ENCODE assay signal across 8 cellular contexts in the genomic region with DNA sequence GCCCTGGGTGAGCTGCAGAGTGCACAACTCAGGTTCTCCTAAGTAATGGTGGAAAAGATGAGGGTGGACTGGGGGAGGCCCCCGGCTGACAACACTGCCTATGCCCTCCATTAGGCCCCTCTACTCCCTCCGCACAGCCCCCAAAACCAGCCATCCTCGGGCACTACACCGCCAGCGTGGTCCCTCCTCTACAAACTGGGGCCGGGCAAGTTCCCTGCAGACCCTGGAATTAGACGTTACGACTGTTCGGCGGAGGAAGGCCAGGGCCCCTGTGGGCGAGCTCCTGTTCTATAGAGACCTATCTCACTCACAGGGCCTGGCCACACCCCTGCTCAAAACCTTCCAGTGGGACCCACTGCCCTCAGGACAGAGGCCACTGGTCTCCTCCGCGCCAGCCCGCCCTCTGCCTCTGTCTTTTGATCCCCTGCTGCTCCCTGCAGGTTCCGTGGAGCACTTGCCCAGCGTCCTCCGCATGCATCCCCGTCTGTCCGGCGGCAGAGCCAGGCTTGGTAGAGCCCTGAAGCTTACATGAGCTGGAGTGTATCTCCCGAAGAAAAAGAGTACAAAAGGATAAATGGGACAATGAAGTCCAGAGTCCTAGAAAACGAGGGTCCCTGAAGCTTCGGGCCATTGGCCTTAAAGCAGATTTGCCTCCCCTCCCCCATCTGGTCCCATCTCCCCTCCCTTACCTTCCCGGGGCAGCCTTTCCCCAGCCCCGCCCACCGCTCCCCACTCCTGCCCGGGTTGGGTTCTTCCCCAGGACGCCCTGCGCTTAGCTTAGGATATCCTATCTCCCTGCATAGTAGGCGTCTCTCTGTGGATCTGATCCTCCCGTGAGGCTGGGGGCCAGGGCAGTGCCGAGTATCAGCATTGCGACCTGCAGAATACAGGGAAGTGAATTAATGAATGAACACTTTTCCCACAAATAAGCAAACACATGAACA.
A peak's percentile ranks its signal among the peaks of the same experiment; 100 is the strongest.
DNase-seq lines count a peak whose midpoint lies in the region; ATAC-seq and TF ChIP-seq lines count a peak whose summit lies in the region.

No MANE protein-coding gene starts in this region.

- H3K27ac Mint-ChIP-seq in chondrocyte (ENCODE audit: unreplicated experiment): no peak overlapping the region
- H3K27ac Mint-ChIP-seq in memory B cell: no peak overlapping the region
- peak overlapping the region in 2 of 7 donors; percentile 14 to 46 for H3K27ac Mint-ChIP-seq in CD4-positive, alpha-beta memory T cell

- H3K27me3 Mint-ChIP-seq in chondrocyte (ENCODE audit: low read depth) (peaks cover 40% of the 10 kb centered on the region), memory B cell (peaks cover 21% of the 10 kb centered on the region)
- H3K27me3 Mint-ChIP-seq in CD4-positive, alpha-beta memory T cell: peaks cover 14% of the 10 kb centered on the region in 2 donors

- peaks cover 7% of the 10 kb centered on the region for H3K4me1 Mint-ChIP-seq in chondrocyte (ENCODE audit: low read depth)
- peaks cover 6% of the 10 kb centered on the region for H3K4me1 Mint-ChIP-seq in memory B cell
- peaks cover 4 to 7% (median 7%) of the 10 kb centered on the region in 4 donors for H3K4me1 Mint-ChIP-seq in CD4-positive, alpha-beta memory T cell

- H3K4me3 Mint-ChIP-seq in chondrocyte (ENCODE audit: unreplicated experiment) (peak overlapping the region; percentile 21), memory B cell (no peak overlapping the region)
- no peak overlapping the region for H3K4me3 Mint-ChIP-seq in CD4-positive, alpha-beta memory T cell

- H3K9me3 ChIP-seq in ES-I3 (ENCODE audit: control insufficient read depth, insufficient read depth, low read length): no peaks in the 10 kb centered on the region; the same call in 1 of the 2 replicates
- no peaks in the 10 kb centered on the region for H3K9me3 ChIP-seq in CD4-positive, alpha-beta memory T cell (ENCODE audit: control insufficient read depth in 1 of 2, low read length in 2 of 2)

- no peak for TF ChIP-seq CTCF in chondrocyte (IDR thresholded peaks at IDR 0.05)

- intact Hi-C loops in CD4-positive, alpha-beta memory T cell (cut with micrococcal nuclease): no loop called here
- intact Hi-C loops in posterior vena cava (cut with DNase I): no loop called here

- H3K27ac ChIP-seq in CD4-positive, alpha-beta memory T cell (ENCODE audit: low read depth, low read length): no peak overlapping the region

- peak overlapping the region; percentile 38; the same call in 1 of the 2 replicates for H3K9ac ChIP-seq in ES-I3 (ENCODE audit: low read depth, low read length)

- peaks cover 4% of the 10 kb centered on the region for H3K27me3 ChIP-seq in CD4-positive, alpha-beta memory T cell (ENCODE audit: insufficient read depth, low read length)

- no peak overlapping the region for H3K4me3 ChIP-seq in CD4-positive, alpha-beta memory T cell (ENCODE audit: low read length in 2 of 2)

- H3K4me1 ChIP-seq in ES-I3 (ENCODE audit: insufficient read depth, low read length): no peaks in the 10 kb centered on the region
- peaks cover 5% of the 10 kb centered on the region for H3K4me1 ChIP-seq in CD4-positive, alpha-beta memory T cell (ENCODE audit: insufficient read depth, low read length)

- DNase-seq in chondrocyte (ENCODE audit: low spot score) (no peak), memory B cell (ENCODE audit: low spot score in 2 of 2) (no peak), HUDEP-2 (lab: John Stamatoyannopoulos, UW; ENCODE audit: unreplicated experiment in 76 of 76) (no peak), posterior vena cava (ENCODE audit: low spot score) (no peak)
- no peak for DNase-seq in CD4-positive, alpha-beta memory T cell

- POLR2A ChIA-PET in CD4-positive, alpha-beta memory T cell (lab: Charles Lee; ENCODE audit: partially characterized antibody): no interaction called here

- peak; percentile 14 for ATAC-seq in HG03175 (IDR thresholded peaks at IDR 0.05; ENCODE audit: unreplicated experiment)
- ATAC-seq in memory B cell (ENCODE audit: low read depth): peak; percentile 10
- no peak for ATAC-seq in GM21381 (IDR thresholded peaks at IDR 0.05; ENCODE audit: unreplicated experiment)

- CTCF ChIA-PET in CD4-positive, alpha-beta memory T cell (lab: Charles Lee; ENCODE audit: partially characterized antibody): interaction anchor here (0.7 to 2.9 kb wide), 26 partner anchors 10 to 1385 kb away, joined by 3 to 21 read pairs (median 5); partner anchors contain the start of gene CPLX2

- H3K9me3 Mint-ChIP-seq in chondrocyte (ENCODE audit: low read depth) (peaks cover 12% of the 10 kb centered on the region), memory B cell (peaks cover 3% of the 10 kb centered on the region)
- H3K9me3 Mint-ChIP-seq in CD4-positive, alpha-beta memory T cell: peaks cover 0 to 4% (median 0%) of the 10 kb centered on the region in 8 donors

- no peaks in the 10 kb centered on the region for H3K36me3 ChIP-seq in ES-I3 (ENCODE audit: insufficient read depth, low read length)
- no peaks in the 10 kb centered on the region for H3K36me3 ChIP-seq in CD4-positive, alpha-beta memory T cell (ENCODE audit: insufficient read depth, low read length)

- H3K36me3 Mint-ChIP-seq in chondrocyte (ENCODE audit: low read depth) (no peaks in the 10 kb centered on the region), memory B cell (no peaks in the 10 kb centered on the region)
- H3K36me3 Mint-ChIP-seq in CD4-positive, alpha-beta memory T cell: peaks cover 0 to 4% of the 10 kb centered on the region in 2 donors
